1 cellular context compared by ENCODE assay signal in the genomic region with DNA sequence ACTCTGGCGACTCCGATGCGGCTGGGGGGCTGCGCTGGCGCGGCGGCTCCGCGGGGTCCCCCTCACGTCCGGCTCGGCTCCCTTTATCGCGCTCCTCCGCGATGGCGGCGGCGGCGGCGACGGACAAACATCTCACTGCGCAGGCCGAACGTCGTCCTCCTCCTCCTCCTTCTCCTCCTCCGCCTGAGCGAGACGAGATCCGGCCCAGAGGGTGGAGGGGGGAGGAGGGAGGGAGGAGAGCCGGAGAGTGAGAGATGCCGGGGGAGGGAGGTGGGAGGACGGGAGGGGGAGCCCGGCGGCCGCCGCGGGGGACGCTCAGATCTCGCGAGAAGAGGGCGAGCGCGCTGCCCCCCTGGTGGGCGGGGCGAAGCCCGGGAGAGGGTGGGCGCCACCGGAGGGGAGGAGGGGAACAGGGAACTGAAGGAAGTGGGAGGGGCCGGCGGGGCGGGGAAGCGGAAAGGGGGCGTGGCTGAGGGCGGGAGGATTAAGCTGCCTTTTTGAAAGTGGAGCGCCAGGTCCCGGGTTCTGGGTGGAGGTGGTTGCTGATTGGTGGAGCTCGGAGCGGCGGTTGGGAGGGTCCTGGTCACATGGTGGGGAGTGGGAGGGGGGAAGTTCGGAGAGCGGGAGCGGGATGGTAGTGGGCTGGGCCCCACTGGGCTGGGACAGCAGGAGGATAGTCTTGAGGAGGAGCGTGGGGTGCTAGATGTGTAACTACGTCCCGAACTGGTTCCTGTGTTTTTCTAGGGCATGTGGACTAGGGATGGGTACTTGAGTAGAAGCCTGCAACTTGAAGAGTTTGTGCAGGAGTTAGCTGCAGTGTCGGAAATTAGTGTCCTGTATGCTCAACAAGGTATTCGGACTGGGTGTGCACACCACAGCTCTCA.
A peak's percentile ranks its signal among the peaks of the same experiment; 100 is the strongest.
TF ChIP-seq lines count a peak whose summit lies in the region.

A gene (minus strand): TSS at position 159 of the 884 bp plus-strand sequence. CDS start 354 bp downstream, outside the sequence.

TF ChIP-seq in HepG2, 621 proteins besides CTCF, POLR2A, EP300 and RAD21 (continued from another document and continues in another):
- TF ChIP-seq, protein P1, sequence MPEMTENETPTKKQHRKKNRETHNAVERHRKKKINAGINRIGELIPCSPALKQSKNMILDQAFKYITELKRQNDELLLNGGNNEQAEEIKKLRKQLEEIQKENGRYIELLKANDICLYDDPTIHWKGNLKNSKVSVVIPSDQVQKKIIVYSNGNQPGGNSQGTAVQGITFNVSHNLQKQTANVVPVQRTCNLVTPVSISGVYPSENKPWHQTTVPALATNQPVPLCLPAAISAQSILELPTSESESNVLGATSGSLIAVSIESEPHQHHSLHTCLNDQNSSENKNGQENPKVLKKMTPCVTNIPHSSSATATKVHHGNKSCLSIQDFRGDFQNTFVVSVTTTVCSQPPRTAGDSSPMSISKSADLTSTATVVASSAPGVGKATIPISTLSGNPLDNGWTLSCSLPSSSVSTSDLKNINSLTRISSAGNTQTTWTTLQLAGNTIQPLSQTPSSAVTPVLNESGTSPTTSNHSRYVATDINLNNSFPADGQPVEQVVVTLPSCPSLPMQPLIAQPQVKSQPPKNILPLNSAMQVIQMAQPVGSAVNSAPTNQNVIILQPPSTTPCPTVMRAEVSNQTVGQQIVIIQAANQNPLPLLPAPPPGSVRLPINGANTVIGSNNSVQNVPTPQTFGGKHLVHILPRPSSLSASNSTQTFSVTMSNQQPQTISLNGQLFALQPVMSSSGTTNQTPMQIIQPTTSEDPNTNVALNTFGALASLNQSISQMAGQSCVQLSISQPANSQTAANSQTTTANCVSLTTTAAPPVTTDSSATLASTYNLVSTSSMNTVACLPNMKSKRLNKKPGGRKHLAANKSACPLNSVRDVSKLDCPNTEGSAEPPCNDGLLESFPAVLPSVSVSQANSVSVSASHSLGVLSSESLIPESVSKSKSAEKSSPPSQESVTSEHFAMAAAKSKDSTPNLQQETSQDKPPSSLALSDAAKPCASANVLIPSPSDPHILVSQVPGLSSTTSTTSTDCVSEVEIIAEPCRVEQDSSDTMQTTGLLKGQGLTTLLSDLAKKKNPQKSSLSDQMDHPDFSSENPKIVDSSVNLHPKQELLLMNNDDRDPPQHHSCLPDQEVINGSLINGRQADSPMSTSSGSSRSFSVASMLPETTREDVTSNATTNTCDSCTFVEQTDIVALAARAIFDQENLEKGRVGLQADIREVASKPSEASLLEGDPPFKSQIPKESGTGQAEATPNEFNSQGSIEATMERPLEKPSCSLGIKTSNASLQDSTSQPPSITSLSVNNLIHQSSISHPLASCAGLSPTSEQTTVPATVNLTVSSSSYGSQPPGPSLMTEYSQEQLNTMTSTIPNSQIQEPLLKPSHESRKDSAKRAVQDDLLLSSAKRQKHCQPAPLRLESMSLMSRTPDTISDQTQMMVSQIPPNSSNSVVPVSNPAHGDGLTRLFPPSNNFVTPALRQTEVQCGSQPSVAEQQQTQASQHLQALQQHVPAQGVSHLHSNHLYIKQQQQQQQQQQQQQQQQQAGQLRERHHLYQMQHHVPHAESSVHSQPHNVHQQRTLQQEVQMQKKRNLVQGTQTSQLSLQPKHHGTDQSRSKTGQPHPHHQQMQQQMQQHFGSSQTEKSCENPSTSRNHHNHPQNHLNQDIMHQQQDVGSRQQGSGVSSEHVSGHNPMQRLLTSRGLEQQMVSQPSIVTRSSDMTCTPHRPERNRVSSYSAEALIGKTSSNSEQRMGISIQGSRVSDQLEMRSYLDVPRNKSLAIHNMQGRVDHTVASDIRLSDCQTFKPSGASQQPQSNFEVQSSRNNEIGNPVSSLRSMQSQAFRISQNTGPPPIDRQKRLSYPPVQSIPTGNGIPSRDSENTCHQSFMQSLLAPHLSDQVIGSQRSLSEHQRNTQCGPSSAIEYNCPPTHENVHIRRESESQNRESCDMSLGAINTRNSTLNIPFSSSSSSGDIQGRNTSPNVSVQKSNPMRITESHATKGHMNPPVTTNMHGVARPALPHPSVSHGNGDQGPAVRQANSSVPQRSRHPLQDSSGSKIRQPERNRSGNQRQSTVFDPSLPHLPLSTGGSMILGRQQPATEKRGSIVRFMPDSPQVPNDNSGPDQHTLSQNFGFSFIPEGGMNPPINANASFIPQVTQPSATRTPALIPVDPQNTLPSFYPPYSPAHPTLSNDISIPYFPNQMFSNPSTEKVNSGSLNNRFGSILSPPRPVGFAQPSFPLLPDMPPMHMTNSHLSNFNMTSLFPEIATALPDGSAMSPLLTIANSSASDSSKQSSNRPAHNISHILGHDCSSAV (CRISPR knock-in tag; IDR thresholded peaks at IDR 0.05; ENCODE audit: borderline replicate concordance) = no peak
- TF ChIP-seq ZNF180 (CRISPR knock-in tag; IDR thresholded peaks at IDR 0.05; ENCODE audit: borderline replicate concordance, low read depth) (no peak), SSRP1 (CRISPR knock-in tag; IDR thresholded peaks at IDR 0.05) (no peak), ZBTB1 (CRISPR knock-in tag; IDR thresholded peaks at IDR 0.05; ENCODE audit: borderline replicate concordance) (no peak), ZNF317 (CRISPR knock-in tag; IDR thresholded peaks at IDR 0.05) (no peak), AHR (CRISPR knock-in tag; IDR thresholded peaks at IDR 0.05) (no peak), HOXA7 (CRISPR knock-in tag; IDR thresholded peaks at IDR 0.05) (peak; percentile 61; the same call in 1 of the 2 replicates), MBD4 (IDR thresholded peaks at IDR 0.05; ENCODE audit: borderline replicate concordance, low read length) (no peak), ZNF263 (CRISPR knock-in tag; IDR thresholded peaks at IDR 0.05) (peak; percentile 86), DNMT1 (CRISPR knock-in tag; IDR thresholded peaks at IDR 0.05) (0 out of 2 replicates have a peak, but pooled peaks have one; percentile 25), NKX3-1 (CRISPR knock-in tag; IDR thresholded peaks at IDR 0.05) (no peak), ZNF234 (CRISPR knock-in tag; conservative IDR thresholded peaks at IDR 0.05) (peak; percentile 84; the same call in 1 of the 2 replicates), ZNF552 (CRISPR knock-in tag; IDR thresholded peaks at IDR 0.05; ENCODE audit: borderline replicate concordance) (no peak), SMAD3 (CRISPR knock-in tag; IDR thresholded peaks at IDR 0.05) (peak; percentile 67; the same call in 1 of the 2 replicates), ZNF224 (CRISPR knock-in tag; IDR thresholded peaks at IDR 0.05) (no peak), SNAPC2 (CRISPR knock-in tag; IDR thresholded peaks at IDR 0.05) (no peak), ZNF761 (CRISPR knock-in tag; conservative IDR thresholded peaks at IDR 0.05) (no peak), ZNF607 (CRISPR knock-in tag; IDR thresholded peaks at IDR 0.05; ENCODE audit: borderline replicate concordance) (no peak; the same call in 1 of the 2 replicates), IKZF1 (IDR thresholded peaks at IDR 0.05) (no peak), ZNF333 (CRISPR knock-in tag; IDR thresholded peaks at IDR 0.05; ENCODE audit: borderline replicate concordance) (peak; percentile 64; the same call in 1 of the 2 replicates), TBL1XR1 (IDR thresholded peaks at IDR 0.05; ENCODE audit: borderline replicate concordance, low read length, partially characterized antibody) (no peak), IKZF4 (CRISPR knock-in tag; IDR thresholded peaks at IDR 0.05; ENCODE audit: borderline replicate concordance, low read depth, not compliant biosample characterization) (no peak), TEAD3 (CRISPR knock-in tag; optimal IDR thresholded peaks at IDR 0.05; ENCODE audit: borderline replicate concordance) (peak; percentile 58), ZFY (CRISPR knock-in tag; IDR thresholded peaks at IDR 0.05) (peak; percentile 58; the same call in 1 of the 2 replicates), ZNF124 (CRISPR knock-in tag; IDR thresholded peaks at IDR 0.05) (0 out of 2 replicates have a peak, but pooled peaks have one; percentile 39)
- TF ChIP-seq, protein P2, sequence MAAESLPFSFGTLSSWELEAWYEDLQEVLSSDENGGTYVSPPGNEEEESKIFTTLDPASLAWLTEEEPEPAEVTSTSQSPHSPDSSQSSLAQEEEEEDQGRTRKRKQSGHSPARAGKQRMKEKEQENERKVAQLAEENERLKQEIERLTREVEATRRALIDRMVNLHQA (CRISPR knock-in tag; IDR thresholded peaks at IDR 0.05) = no peak
- TF ChIP-seq, protein P3, sequence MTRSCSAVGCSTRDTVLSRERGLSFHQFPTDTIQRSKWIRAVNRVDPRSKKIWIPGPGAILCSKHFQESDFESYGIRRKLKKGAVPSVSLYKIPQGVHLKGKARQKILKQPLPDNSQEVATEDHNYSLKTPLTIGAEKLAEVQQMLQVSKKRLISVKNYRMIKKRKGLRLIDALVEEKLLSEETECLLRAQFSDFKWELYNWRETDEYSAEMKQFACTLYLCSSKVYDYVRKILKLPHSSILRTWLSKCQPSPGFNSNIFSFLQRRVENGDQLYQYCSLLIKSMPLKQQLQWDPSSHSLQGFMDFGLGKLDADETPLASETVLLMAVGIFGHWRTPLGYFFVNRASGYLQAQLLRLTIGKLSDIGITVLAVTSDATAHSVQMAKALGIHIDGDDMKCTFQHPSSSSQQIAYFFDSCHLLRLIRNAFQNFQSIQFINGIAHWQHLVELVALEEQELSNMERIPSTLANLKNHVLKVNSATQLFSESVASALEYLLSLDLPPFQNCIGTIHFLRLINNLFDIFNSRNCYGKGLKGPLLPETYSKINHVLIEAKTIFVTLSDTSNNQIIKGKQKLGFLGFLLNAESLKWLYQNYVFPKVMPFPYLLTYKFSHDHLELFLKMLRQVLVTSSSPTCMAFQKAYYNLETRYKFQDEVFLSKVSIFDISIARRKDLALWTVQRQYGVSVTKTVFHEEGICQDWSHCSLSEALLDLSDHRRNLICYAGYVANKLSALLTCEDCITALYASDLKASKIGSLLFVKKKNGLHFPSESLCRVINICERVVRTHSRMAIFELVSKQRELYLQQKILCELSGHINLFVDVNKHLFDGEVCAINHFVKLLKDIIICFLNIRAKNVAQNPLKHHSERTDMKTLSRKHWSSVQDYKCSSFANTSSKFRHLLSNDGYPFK (CRISPR knock-in tag; IDR thresholded peaks at IDR 0.05; ENCODE audit: borderline replicate concordance) = no peak; the same call in 1 of the 2 replicates
- TF ChIP-seq, protein P4, sequence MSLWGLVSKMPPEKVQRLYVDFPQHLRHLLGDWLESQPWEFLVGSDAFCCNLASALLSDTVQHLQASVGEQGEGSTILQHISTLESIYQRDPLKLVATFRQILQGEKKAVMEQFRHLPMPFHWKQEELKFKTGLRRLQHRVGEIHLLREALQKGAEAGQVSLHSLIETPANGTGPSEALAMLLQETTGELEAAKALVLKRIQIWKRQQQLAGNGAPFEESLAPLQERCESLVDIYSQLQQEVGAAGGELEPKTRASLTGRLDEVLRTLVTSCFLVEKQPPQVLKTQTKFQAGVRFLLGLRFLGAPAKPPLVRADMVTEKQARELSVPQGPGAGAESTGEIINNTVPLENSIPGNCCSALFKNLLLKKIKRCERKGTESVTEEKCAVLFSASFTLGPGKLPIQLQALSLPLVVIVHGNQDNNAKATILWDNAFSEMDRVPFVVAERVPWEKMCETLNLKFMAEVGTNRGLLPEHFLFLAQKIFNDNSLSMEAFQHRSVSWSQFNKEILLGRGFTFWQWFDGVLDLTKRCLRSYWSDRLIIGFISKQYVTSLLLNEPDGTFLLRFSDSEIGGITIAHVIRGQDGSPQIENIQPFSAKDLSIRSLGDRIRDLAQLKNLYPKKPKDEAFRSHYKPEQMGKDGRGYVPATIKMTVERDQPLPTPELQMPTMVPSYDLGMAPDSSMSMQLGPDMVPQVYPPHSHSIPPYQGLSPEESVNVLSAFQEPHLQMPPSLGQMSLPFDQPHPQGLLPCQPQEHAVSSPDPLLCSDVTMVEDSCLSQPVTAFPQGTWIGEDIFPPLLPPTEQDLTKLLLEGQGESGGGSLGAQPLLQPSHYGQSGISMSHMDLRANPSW (CRISPR knock-in tag; IDR thresholded peaks at IDR 0.05; ENCODE audit: borderline replicate concordance) = 0 out of 2 replicates have a peak, but pooled peaks have one; percentile 30
- TF ChIP-seq, protein P5, sequence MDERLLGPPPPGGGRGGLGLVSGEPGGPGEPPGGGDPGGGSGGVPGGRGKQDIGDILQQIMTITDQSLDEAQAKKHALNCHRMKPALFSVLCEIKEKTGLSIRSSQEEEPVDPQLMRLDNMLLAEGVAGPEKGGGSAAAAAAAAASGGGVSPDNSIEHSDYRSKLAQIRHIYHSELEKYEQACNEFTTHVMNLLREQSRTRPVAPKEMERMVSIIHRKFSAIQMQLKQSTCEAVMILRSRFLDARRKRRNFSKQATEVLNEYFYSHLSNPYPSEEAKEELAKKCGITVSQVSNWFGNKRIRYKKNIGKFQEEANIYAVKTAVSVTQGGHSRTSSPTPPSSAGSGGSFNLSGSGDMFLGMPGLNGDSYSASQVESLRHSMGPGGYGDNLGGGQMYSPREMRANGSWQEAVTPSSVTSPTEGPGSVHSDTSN (CRISPR knock-in tag; IDR thresholded peaks at IDR 0.05) = no peak
- TF ChIP-seq, protein P6, sequence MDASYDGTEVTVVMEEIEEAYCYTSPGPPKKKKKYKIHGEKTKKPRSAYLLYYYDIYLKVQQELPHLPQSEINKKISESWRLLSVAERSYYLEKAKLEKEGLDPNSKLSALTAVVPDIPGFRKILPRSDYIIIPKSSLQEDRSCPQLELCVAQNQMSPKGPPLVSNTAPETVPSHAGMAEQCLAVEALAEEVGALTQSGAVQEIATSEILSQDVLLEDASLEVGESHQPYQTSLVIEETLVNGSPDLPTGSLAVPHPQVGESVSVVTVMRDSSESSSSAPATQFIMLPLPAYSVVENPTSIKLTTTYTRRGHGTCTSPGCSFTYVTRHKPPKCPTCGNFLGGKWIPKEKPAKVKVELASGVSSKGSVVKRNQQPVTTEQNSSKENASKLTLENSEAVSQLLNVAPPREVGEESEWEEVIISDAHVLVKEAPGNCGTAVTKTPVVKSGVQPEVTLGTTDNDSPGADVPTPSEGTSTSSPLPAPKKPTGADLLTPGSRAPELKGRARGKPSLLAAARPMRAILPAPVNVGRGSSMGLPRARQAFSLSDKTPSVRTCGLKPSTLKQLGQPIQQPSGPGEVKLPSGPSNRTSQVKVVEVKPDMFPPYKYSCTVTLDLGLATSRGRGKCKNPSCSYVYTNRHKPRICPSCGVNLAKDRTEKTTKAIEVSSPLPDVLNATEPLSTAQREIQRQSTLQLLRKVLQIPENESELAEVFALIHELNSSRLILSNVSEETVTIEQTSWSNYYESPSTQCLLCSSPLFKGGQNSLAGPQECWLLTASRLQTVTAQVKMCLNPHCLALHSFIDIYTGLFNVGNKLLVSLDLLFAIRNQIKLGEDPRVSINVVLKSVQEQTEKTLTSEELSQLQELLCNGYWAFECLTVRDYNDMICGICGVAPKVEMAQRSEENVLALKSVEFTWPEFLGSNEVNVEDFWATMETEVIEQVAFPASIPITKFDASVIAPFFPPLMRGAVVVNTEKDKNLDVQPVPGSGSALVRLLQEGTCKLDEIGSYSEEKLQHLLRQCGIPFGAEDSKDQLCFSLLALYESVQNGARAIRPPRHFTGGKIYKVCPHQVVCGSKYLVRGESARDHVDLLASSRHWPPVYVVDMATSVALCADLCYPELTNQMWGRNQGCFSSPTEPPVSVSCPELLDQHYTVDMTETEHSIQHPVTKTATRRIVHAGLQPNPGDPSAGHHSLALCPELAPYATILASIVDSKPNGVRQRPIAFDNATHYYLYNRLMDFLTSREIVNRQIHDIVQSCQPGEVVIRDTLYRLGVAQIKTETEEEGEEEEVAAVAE (CRISPR knock-in tag; IDR thresholded peaks at IDR 0.05; ENCODE audit: borderline replicate concordance) = peak; percentile 59; the same call in 1 of the 2 replicates
- TF ChIP-seq, protein P7, sequence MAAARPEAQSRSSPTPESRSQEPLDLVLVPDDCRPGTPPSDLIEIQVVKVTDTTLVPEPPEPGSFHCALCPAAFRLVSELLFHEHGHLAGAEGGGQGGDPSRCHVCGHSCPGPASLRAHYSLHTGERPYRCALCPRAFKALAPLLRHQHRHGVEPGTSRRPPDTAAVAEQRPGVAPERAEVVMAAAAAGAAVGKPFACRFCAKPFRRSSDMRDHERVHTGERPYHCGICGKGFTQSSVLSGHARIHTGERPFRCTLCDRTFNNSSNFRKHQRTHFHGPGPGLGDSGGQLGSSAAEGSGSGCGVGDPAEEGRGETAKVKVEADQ (CRISPR knock-in tag; IDR thresholded peaks at IDR 0.05; ENCODE audit: borderline replicate concordance) = no peak
